Comparison of ENCODE assay signal across 8 cellular contexts in the genomic region with DNA sequence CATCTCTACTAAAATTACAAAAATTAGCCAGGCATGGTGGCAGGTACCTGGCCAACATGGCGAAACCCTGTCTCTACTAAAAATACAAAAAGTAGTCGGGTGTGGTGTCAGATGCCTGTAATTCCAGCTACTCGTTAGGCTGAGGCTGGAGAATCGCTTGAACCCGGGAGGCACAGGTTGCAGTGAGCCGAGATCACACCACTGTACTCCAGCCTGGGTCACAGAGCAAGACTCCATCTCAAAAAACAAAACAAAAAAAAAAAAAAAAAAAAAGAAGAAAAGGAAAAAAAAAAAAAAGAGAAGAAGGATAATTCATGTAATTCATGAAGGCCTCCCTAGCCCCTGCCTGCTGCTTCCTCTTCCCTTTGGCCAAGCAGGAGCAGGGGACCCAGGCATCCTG. TPM values are rescaled to one million over a fixed set of nuclear protein-coding genes. Genes with fewer than 3 reads are reported as not detected.
"Had no signal": no experiment of that assay in that cellular context is flagged by ENCODE, and none has a peak within 500 bp of the region (broad histone marks: within the 10 kb centered on the region; RNA-seq: fewer than 3 reads in every experiment).

No MANE protein-coding gene starts in this region.

RNA-seq across cellular contexts. Expression of a gene that starts 2.9 kb away (rescaled TPM):
- total RNA-seq: smooth muscle cell had no signal

RNA-seq across cellular contexts. Expression of a gene that starts 10.4 kb away (rescaled TPM):
- total RNA-seq: occipital lobe, osteoblast, pulmonary artery endothelial cell, smooth muscle cell, thoracic aorta, transverse colon, vagina had no signal
- polyA plus RNA-seq: neural cell had no signal
